In genomic region chrX:79117078-79117477, GRCh38 we compare ENCODE assay signal across 14 cellular contexts. TPM values are rescaled to one million over a fixed set of nuclear protein-coding genes. Genes with fewer than 3 reads are reported as not detected.
DNase-seq lines count a peak whose midpoint lies in the region; ATAC-seq and TF ChIP-seq lines count a peak whose summit lies in the region.
"Had no signal": no experiment of that assay in that cellular context is flagged by ENCODE, and none has a peak within 500 bp of the region (broad histone marks: within the 10 kb centered on the region; RNA-seq: fewer than 3 reads in every experiment).

No MANE protein-coding gene starts in this region.

- no peaks in the 10 kb centered on the region for H3K27me3 ChIP-seq in BE2C
- H3K27me3 ChIP-seq: right lobe of liver had no signal

- peaks cover 6% of the 10 kb centered on the region for H3K4me1 Mint-ChIP-seq in activated B cell treated with CpG ODN at 0.5 μM for 24 hours
- H3K4me1 Mint-ChIP-seq in stimulated activated effector memory CD8-positive, alpha-beta T cell treated with anti-CD3 and anti-CD28 coated beads, Interleukin-12 subunit alpha, Interleukin-12 subunit beta, amount 100 ng/mL, for 72 hours, result peaks cover 18% of the 10 kb centered on the region

- no peaks in the 10 kb centered on the region for H3K36me3 Mint-ChIP-seq in activated B cell treated with CpG ODN at 0.5 μM for 24 hours (ENCODE audit: low read depth)
- no peaks in the 10 kb centered on the region for H3K36me3 Mint-ChIP-seq in stimulated activated effector memory CD8-positive, alpha-beta T cell treated with anti-CD3 and anti-CD28 coated beads, Interleukin-12 subunit alpha, Interleukin-12 subunit beta, amount 100 ng/mL, for 72 hours

- H3K27ac Mint-ChIP-seq in activated B cell treated with CpG ODN at 0.5 μM for 24 hours, result no peak overlapping the region
- H3K27ac Mint-ChIP-seq in stimulated activated effector memory CD8-positive, alpha-beta T cell treated with anti-CD3 and anti-CD28 coated beads, Interleukin-12 subunit alpha, Interleukin-12 subunit beta, amount 100 ng/mL, for 72 hours, result no peak overlapping the region

- H3K9me3 Mint-ChIP-seq in activated B cell treated with CpG ODN at 0.5 μM for 24 hours, result peaks cover 3% of the 10 kb centered on the region
- H3K9me3 Mint-ChIP-seq in stimulated activated effector memory CD8-positive, alpha-beta T cell treated with anti-CD3 and anti-CD28 coated beads, Interleukin-12 subunit alpha, Interleukin-12 subunit beta, amount 100 ng/mL, for 72 hours, result no peaks in the 10 kb centered on the region

- H3K4me3 Mint-ChIP-seq in activated B cell treated with CpG ODN at 0.5 μM for 24 hours, result no peak overlapping the region
- H3K4me3 Mint-ChIP-seq in stimulated activated effector memory CD8-positive, alpha-beta T cell treated with anti-CD3 and anti-CD28 coated beads, Interleukin-12 subunit alpha, Interleukin-12 subunit beta, amount 100 ng/mL, for 72 hours, result peak overlapping the region; percentile 8

- no peak for DNase-seq in activated B cell treated with CpG ODN at 0.5 μM for 24 hours
- no peak for DNase-seq in stimulated activated effector memory CD8-positive, alpha-beta T cell treated with anti-CD3 and anti-CD28 coated beads, Interleukin-12 subunit alpha, Interleukin-12 subunit beta, amount 100 ng/mL, for 72 hours (ENCODE audit: low spot score in 2 of 2)
- DNase-seq in GM19238 (ENCODE audit: insufficient read length, low spot score), result no peak
- no peak for DNase-seq in BE2C
- no peak for DNase-seq in stimulated activated naive CD4-positive, alpha-beta T cell (lab: John Stamatoyannopoulos, UW)
- DNase-seq: activated T-cell treated with anti-CD3 and anti-CD28 coated beads, Interleukin-2, amount 50 U/mL, for 48 hours; aorta; dermis blood vessel endothelial cell; GF-D8; NCI-H2171 treated with DMSO at 0.1 percent for 48 hours; right lobe of liver; stimulated activated CD4-positive, alpha-beta T cell treated with anti-CD3 and anti-CD28 coated beads, Interleukin-4, amount 100 ng/mL, for 4 hours had no signal

- H3K4me3 ChIP-seq in BE2C (ENCODE audit: low read depth, low read length), result no peak overlapping the region
- H3K4me3 ChIP-seq: right lobe of liver had no signal

- TF ChIP-seq CTCF in activated B cell treated with CpG ODN at 0.5 μM for 24 hours (IDR thresholded peaks at IDR 0.05) (no peak), BE2C (IDR thresholded peaks at IDR 0.05; ENCODE audit: low read depth, low read length) (no peak)

- no peaks in the 10 kb centered on the region for H3K9me3 ChIP-seq in BE2C
- H3K9me3 ChIP-seq: right lobe of liver had no signal

- ATAC-seq in GM18517 (IDR thresholded peaks at IDR 0.05; ENCODE audit: unreplicated experiment) (peak; percentile 84), HG02943 (IDR thresholded peaks at IDR 0.05; ENCODE audit: low read depth, unreplicated experiment) (peak; percentile 83), activated B cell treated with CpG ODN at 0.5 μM for 24 hours (ENCODE audit: low read depth) (peak; percentile 25)
- peak; percentile 56 for ATAC-seq in stimulated activated effector memory CD8-positive, alpha-beta T cell treated with anti-CD3 and anti-CD28 coated beads, Interleukin-12 subunit alpha, Interleukin-12 subunit beta, amount 100 ng/mL, for 72 hours
- ATAC-seq: right lobe of liver had no signal

- no peaks in the 10 kb centered on the region for H3K27me3 Mint-ChIP-seq in activated B cell treated with CpG ODN at 0.5 μM for 24 hours

- H3K36me3 ChIP-seq in BE2C, result no peaks in the 10 kb centered on the region
- H3K36me3 ChIP-seq: right lobe of liver had no signal

- POLR2A ChIA-PET in activated B cell treated with CpG ODN at 0.5 μM for 24 hours (lab: Charles Lee), result no interaction called here

- H3K4me1 ChIP-seq in BE2C, result no peaks in the 10 kb centered on the region
- H3K4me1 ChIP-seq: right lobe of liver had no signal

- intact Hi-C loops in activated B cell treated with CpG ODN at 0.5 μM for 24 hours (cut with micrococcal nuclease), result loop anchor here (2.0 kb wide), 1 partner anchor 18 kb away; no protein-coding TSS in a partner anchor

- CTCF ChIA-PET in activated B cell treated with CpG ODN at 0.5 μM for 24 hours (lab: Charles Lee), result no interaction called here

RNA-seq across cellular contexts. Expression of gene GPR174, which starts 27.4 kb away (rescaled TPM):
- 18.4 and 20.5 TPM in 2 replicates for total RNA-seq in activated B cell treated with CpG ODN at 0.5 μM for 24 hours
- 0.23 TPM for polyA plus RNA-seq in BE2C (2012; ENCODE audit: insufficient read depth, insufficient read length, low read depth)
- polyA plus RNA-seq: aorta had no signal

Comparison
In these comparisons a context has a peak if more than half of its experiments do, and no peak if none do; other contexts are left out.
1. ATAC-seq: peak in every context shown above with its lines; median percentile 84 in GM18517; 83 in HG02943; 56 in stimulated activated effector memory CD8-positive, alpha-beta T cell treated with anti-CD3 and anti-CD28 coated beads, Interleukin-12 subunit alpha, Interleukin-12 subunit beta, amount 100 ng/mL, for 72 hours; 25 in activated B cell treated with CpG ODN at 0.5 μM for 24 hours.